8 cellular contexts compared by ENCODE assay signal in the genomic region with DNA sequence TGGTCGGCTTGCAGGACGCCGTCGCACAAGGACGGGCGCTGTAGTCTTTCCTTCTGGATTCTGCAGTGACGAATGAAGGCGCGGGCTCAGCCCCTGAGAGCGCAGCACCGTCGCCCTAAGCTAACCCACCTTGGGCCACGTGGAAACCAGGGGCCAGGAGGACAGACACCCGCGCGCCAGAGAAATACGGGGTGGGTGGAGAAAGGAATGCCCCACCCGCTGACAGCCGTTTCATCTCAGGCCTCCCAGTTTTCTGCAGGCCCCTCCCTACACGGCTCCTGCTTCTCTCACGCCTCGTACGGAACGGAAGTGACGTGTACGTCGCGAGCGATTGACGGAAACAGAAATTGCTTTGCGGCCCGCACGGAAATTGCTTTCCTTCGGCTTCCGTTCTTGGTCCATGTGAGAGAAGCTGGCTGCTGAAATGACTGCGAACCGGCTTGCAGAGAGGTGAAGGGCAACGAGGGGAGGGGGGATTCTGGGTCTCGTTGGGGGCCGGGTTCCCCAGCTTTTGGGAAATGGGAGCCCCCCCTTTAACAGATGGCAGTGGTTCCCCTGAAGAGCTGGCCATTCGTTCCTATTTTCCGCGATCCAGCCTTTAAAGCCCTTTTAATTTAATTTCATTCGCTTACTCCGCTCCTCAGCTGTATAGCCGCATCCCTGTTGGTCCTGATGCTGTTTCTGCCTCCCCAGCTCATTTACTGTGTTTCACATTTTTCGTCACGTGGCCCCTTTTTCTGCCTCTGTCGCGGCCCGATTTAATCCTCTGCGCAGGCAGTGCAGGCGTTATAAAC. TPM values are rescaled to one million over a fixed set of nuclear protein-coding genes. Genes with fewer than 3 reads are reported as not detected.
DNase-seq lines count a peak whose midpoint lies in the region; ATAC-seq and TF ChIP-seq lines count a peak whose summit lies in the region.

Gene UTP14A, plus strand, starts transcription at position 378 of the 794 bp plus-strand sequence. Its CDS starts 47 bp downstream, at position 425.

- TF ChIP-seq POLR2A in GM10847 (IDR thresholded peaks at IDR 0.05; ENCODE audit: extremely low read depth, insufficient read length): peak; percentile 50

- peak within 1 kb of the TSS; percentile 84 for H3K4me3 Mint-ChIP-seq in activated naive CD8-positive, alpha-beta T cell treated with anti-CD3 and anti-CD28 coated beads, Interleukin-2, amount 10 ng/mL, durations not matched to agents 7 days and 5 days
- peak within 1 kb of the TSS; percentile 85 for H3K4me3 Mint-ChIP-seq in osteocyte (ENCODE audit: unreplicated experiment)

- H3K9me3 ChIP-seq in SU-DHL-6 (ENCODE audit: insufficient read depth, low read length): no peaks in the 10 kb centered on the region
- H3K9me3 ChIP-seq in thymus (ENCODE audit: control insufficient read depth): no peaks in the 10 kb centered on the region

- H3K4me2 ChIP-seq in SU-DHL-6 (ENCODE audit: low read depth, low read length, poor library complexity, severe bottlenecking): peak within 1 kb of the TSS; percentile 90

- peak; percentile 95 for ATAC-seq in HG02678 (IDR thresholded peaks at IDR 0.05; ENCODE audit: unreplicated experiment)
- ATAC-seq in activated naive CD8-positive, alpha-beta T cell treated with anti-CD3 and anti-CD28 coated beads, Interleukin-2, amount 10 ng/mL, durations not matched to agents 7 days and 5 days (ENCODE audit: low read depth): peak; percentile 96

- H3K27ac ChIP-seq in SU-DHL-6 (ENCODE audit: low read depth, low read length): peak within 1 kb of the TSS; percentile 70
- peak within 1 kb of the TSS; percentile 60 for H3K27ac ChIP-seq in thymus (ENCODE audit: low read depth)

- no peaks in the 10 kb centered on the region; the same call in 1 of the 2 replicates for H3F3A ChIP-seq in SU-DHL-6 (ENCODE audit: insufficient read depth)

- DNase-seq in NCI-H128 (lab: John Stamatoyannopoulos, UW; ENCODE audit: unreplicated experiment) (peak; percentile 63), head of caudate nucleus (peak; percentile 75 to 94 (median 88)), osteocyte (ENCODE audit: extremely low spot score, unreplicated experiment) (peak; percentile 91)
- peak; percentile 77 for DNase-seq in activated naive CD8-positive, alpha-beta T cell treated with anti-CD3 and anti-CD28 coated beads, Interleukin-2, amount 10 ng/mL, durations not matched to agents 7 days and 5 days

- H3K4me3 ChIP-seq in SU-DHL-6 (ENCODE audit: insufficient read depth, low read length, poor library complexity, severe bottlenecking) (peak within 1 kb of the TSS; percentile 98), thymus (ENCODE audit: low read length) (peak within 1 kb of the TSS; percentile 70)

- H3K9ac ChIP-seq in SU-DHL-6 (ENCODE audit: low read length): peak within 1 kb of the TSS; percentile 94

- peak within 1 kb of the TSS; percentile 85 for H3K27ac Mint-ChIP-seq in activated naive CD8-positive, alpha-beta T cell treated with anti-CD3 and anti-CD28 coated beads, Interleukin-2, amount 10 ng/mL, durations not matched to agents 7 days and 5 days
- peak within 1 kb of the TSS; percentile 93 for H3K27ac Mint-ChIP-seq in osteocyte (ENCODE audit: unreplicated experiment)

- no peaks in the 10 kb centered on the region for H4K20me1 ChIP-seq in SU-DHL-6 (ENCODE audit: low read depth, low read length)

- H3K27me3 Mint-ChIP-seq in activated naive CD8-positive, alpha-beta T cell treated with anti-CD3 and anti-CD28 coated beads, Interleukin-2, amount 10 ng/mL, durations not matched to agents 7 days and 5 days: no peaks in the 10 kb centered on the region
- no peaks in the 10 kb centered on the region for H3K27me3 Mint-ChIP-seq in osteocyte (ENCODE audit: unreplicated experiment)

- peaks cover 2% of the 10 kb centered on the region for H3K36me3 Mint-ChIP-seq in activated naive CD8-positive, alpha-beta T cell treated with anti-CD3 and anti-CD28 coated beads, Interleukin-2, amount 10 ng/mL, durations not matched to agents 7 days and 5 days
- peaks cover 9% of the 10 kb centered on the region for H3K36me3 Mint-ChIP-seq in osteocyte (ENCODE audit: unreplicated experiment)

- POLR2A ChIA-PET in activated naive CD8-positive, alpha-beta T cell treated with anti-CD3 and anti-CD28 coated beads, Interleukin-2, amount 10 ng/mL, durations not matched to agents 7 days and 5 days (lab: Charles Lee): interaction anchor here (0.7 to 1.2 kb wide), 4 partner anchors 62 to 126 kb away, joined by 3 to 6 read pairs (median 4); partner anchors contain the start of genes SASH3 and ZDHHC9

- H3K9me2 ChIP-seq in SU-DHL-6 (replicated peaks; ENCODE audit: insufficient read depth, low read length): no peaks in the 10 kb centered on the region

- H3K4me1 Mint-ChIP-seq in activated naive CD8-positive, alpha-beta T cell treated with anti-CD3 and anti-CD28 coated beads, Interleukin-2, amount 10 ng/mL, durations not matched to agents 7 days and 5 days: peaks cover 9% of the 10 kb centered on the region
- H3K4me1 Mint-ChIP-seq in osteocyte (ENCODE audit: unreplicated experiment): no peaks in the 10 kb centered on the region

- intact Hi-C loops in head of caudate nucleus (cut with DNase I): no loop called here

- no peaks in the 10 kb centered on the region for H3K9me3 Mint-ChIP-seq in activated naive CD8-positive, alpha-beta T cell treated with anti-CD3 and anti-CD28 coated beads, Interleukin-2, amount 10 ng/mL, durations not matched to agents 7 days and 5 days
- H3K9me3 Mint-ChIP-seq in osteocyte (ENCODE audit: unreplicated experiment): no peaks in the 10 kb centered on the region

- H3K4me1 ChIP-seq in thymus (ENCODE audit: control insufficient read depth, insufficient read depth, low read length): peaks cover 4% of the 10 kb centered on the region

- WGBS in thymus: under 1% methylated on average over 53 of the region's 53 CpGs

- H3K79me2 ChIP-seq in SU-DHL-6 (ENCODE audit: insufficient read depth, low read length): peaks cover 14% of the 10 kb centered on the region

- H2AFZ ChIP-seq in SU-DHL-6 (ENCODE audit: low read depth, low read length, severe bottlenecking): peak within 1 kb of the TSS; percentile 93

- TF ChIP-seq CTCF in SU-DHL-6 (IDR thresholded peaks at IDR 0.05; ENCODE audit: insufficient read depth, low read length, poor library complexity, severe bottlenecking) (no peak), osteocyte (IDR thresholded peaks at IDR 0.05) (no peak)

- H3K36me3 ChIP-seq in SU-DHL-6 (ENCODE audit: low read length) (no peaks in the 10 kb centered on the region), thymus (ENCODE audit: control insufficient read depth, insufficient read depth) (peaks cover 4% of the 10 kb centered on the region)

- H3K27me3 ChIP-seq in SU-DHL-6 (ENCODE audit: low read length) (no peaks in the 10 kb centered on the region), thymus (ENCODE audit: control insufficient read depth, insufficient read depth) (no peaks in the 10 kb centered on the region)

RNA-seq across cellular contexts. Expression of gene UTP14A, which starts in this region (rescaled TPM):
- total RNA-seq in activated naive CD8-positive, alpha-beta T cell treated with anti-CD3 and anti-CD28 coated beads, Interleukin-2, amount 10 ng/mL, durations not matched to agents 7 days and 5 days: 10 to 100 TPM; 20.8 to 21.0 TPM
- 20.7 and 20.8 TPM in 2 replicates for total RNA-seq in osteocyte
- polyA plus RNA-seq in thymus: 14.5 TPM

Comparison
In these comparisons a context has a peak if more than half of its experiments do, and no peak if none do; other contexts are left out.
1. Peak in every context shown above with its lines: DNase-seq, ATAC-seq, H3K4me3 ChIP-seq and H3K27ac ChIP-seq.